Comparison of ENCODE assay signal across 29 cellular contexts in the genomic region with DNA sequence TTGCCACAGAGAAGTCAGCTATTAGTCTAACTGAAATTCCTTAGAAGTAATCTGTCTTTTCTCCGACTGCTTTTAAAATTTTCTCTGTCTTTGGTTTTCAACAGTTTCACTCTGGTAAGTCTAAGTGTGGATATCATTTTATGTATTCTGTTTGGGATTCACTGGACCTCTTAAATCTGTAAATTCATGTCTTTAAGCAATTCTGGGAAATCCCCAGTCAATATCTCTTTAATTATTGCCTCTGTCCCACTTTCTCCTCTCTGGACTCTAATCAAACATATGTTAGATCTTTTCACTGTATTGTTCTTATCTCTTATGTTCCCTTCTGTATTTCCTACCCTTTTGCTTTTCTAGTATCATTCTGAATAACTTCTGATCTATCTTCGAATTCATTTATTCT. TPM values are rescaled to one million over a fixed set of nuclear protein-coding genes. Genes with fewer than 3 reads are reported as not detected.
"Had no signal": no experiment of that assay in that cellular context is flagged by ENCODE, and none has a peak within 500 bp of the region (broad histone marks: within the 10 kb centered on the region; RNA-seq: fewer than 3 reads in every experiment).

No MANE protein-coding gene starts in this region.

- H3K27me3 Mint-ChIP-seq: dendritic cell treated with granulocyte-macrophage colony-stimulating factor and Interleukin-4, amounts not matched to agents 40 ng/mL and 50 ng/mL, for 4 days had no signal

- H3K4me3 Mint-ChIP-seq: dendritic cell treated with granulocyte-macrophage colony-stimulating factor and Interleukin-4, amounts not matched to agents 40 ng/mL and 50 ng/mL, for 4 days; effector memory CD8-positive, alpha-beta T cell; endodermal cell had no signal

- H3K4me1 ChIP-seq: colonic mucosa, esophagus muscularis mucosa, gastrocnemius medialis, gastroesophageal sphincter, heart left ventricle, heart right ventricle had no signal

- H3K27ac Mint-ChIP-seq: dendritic cell treated with granulocyte-macrophage colony-stimulating factor and Interleukin-4, amounts not matched to agents 40 ng/mL and 50 ng/mL, for 4 days; effector memory CD8-positive, alpha-beta T cell; endodermal cell had no signal

- FAIRE-seq: colon, endometrium, endothelial cell of umbilical vein, frontal cortex had no signal

- H3K9me3 Mint-ChIP-seq: dendritic cell treated with granulocyte-macrophage colony-stimulating factor and Interleukin-4, amounts not matched to agents 40 ng/mL and 50 ng/mL, for 4 days; effector memory CD8-positive, alpha-beta T cell; endodermal cell had no signal

- H3K27me3 ChIP-seq: colonic mucosa, dorsolateral prefrontal cortex, esophagus muscularis mucosa, foreskin keratinocyte, gastrocnemius medialis, heart left ventricle, heart right ventricle had no signal

- H3K4me3 ChIP-seq: colonic mucosa, coronary artery, dorsolateral prefrontal cortex, esophagus muscularis mucosa, esophagus squamous epithelium, gastrocnemius medialis, gastroesophageal sphincter, heart left ventricle, heart right ventricle had no signal

- DNase-seq: colonic mucosa; cortex of kidney; dermis blood vessel endothelial cell; dorsolateral prefrontal cortex; effector CD4-positive, alpha-beta T cell; effector CD8-positive, alpha-beta T cell; effector memory CD4-positive, alpha-beta T cell; effector memory CD8-positive, alpha-beta T cell; endodermal cell; erythroblast; esophagus squamous epithelium; foreskin fibroblast; foreskin melanocyte; gastrocnemius medialis; glutamatergic neuron; head of caudate nucleus; heart left ventricle; heart right ventricle had no signal

- H3K27ac ChIP-seq: colonic mucosa, coronary artery, dorsolateral prefrontal cortex, esophagus muscularis mucosa, esophagus squamous epithelium, foreskin keratinocyte, gastrocnemius medialis, gastroesophageal sphincter, heart left ventricle, heart right ventricle had no signal

- H3K9me3 ChIP-seq: colonic mucosa, esophagus muscularis mucosa, esophagus squamous epithelium, gastrocnemius medialis, gastroesophageal sphincter had no signal

- H3K36me3 ChIP-seq: colonic mucosa, esophagus muscularis mucosa, esophagus squamous epithelium, gastrocnemius medialis, gastroesophageal sphincter, heart left ventricle, heart right ventricle had no signal

RNA-seq across cellular contexts. Expression of gene CFAP43, which starts 29.9 kb away (rescaled TPM):
- total RNA-seq: dermis blood vessel endothelial cell, endothelial cell of umbilical vein, esophagus mucosa, fibroblast of villous mesenchyme, gastrocnemius medialis had no signal
